20 cellular contexts compared by ENCODE assay signal in the genomic region with DNA sequence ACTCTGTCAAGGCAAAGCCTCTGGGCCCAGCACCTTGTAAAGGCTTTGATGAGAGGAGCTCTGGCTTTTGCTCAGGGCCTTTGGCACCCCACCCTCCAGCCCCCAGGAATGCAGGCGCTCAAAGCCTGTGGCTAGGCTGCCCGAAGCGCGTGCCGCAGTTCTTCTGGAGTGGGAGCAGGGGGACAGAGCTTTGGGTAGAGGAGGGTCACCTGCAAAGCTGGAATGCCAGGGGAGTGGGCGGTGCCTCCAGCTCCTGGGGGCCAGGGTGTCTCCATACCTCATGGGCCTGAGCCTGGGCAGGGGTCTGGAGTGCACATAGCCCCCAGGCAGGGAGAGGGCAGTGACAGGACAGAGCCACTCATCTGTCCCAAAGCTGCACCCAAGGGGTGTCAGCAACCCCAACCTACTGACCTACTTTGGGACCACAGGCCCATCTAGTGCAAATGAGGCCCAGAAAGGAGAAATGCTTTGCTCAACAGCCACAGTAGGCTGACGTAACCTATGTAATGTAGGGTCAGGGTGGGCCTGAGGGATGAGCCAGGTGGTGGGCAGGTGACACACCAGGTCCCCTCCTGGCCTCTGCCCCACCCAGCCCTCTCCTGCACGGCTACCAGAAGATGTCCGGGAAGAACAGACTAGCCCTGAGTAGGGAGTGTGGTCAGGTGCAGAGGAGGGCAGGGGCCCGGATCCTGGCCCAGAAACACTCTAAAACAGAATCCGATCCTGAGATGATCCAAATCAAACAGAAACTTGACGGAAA. TPM values are rescaled to one million over a fixed set of nuclear protein-coding genes. Genes with fewer than 3 reads are reported as not detected.
DNase-seq lines count a peak whose midpoint lies in the region; ATAC-seq and TF ChIP-seq lines count a peak whose summit lies in the region.
"Had no signal": no experiment of that assay in that cellular context is flagged by ENCODE, and none has a peak within 500 bp of the region (broad histone marks: within the 10 kb centered on the region; RNA-seq: fewer than 3 reads in every experiment).

No MANE protein-coding gene starts in this region.

- H3K4me3 Mint-ChIP-seq in activated naive CD8-positive, alpha-beta T cell treated with anti-CD3 and anti-CD28 coated beads, Interleukin-2, amount 10 ng/mL, durations not matched to agents 7 days and 5 days: no peak overlapping the region
- H3K4me3 Mint-ChIP-seq in activated naive CD8-positive, alpha-beta T cell treated with anti-CD3 and anti-CD28 coated beads for 36 hours: no peak overlapping the region
- H3K4me3 Mint-ChIP-seq in type B pancreatic cell: no peak overlapping the region
- H3K4me3 Mint-ChIP-seq: activated T-cell treated with anti-CD3 and anti-CD28 coated beads, Interleukin-2, amount 50 U/mL, for 4 hours had no signal

- H3K27ac Mint-ChIP-seq in activated naive CD8-positive, alpha-beta T cell treated with anti-CD3 and anti-CD28 coated beads, Interleukin-2, amount 10 ng/mL, durations not matched to agents 7 days and 5 days: peak overlapping the region; percentile 30
- H3K27ac Mint-ChIP-seq in activated naive CD8-positive, alpha-beta T cell treated with anti-CD3 and anti-CD28 coated beads for 36 hours: no peak overlapping the region
- H3K27ac Mint-ChIP-seq in type B pancreatic cell: no peak overlapping the region

- peak overlapping the region; percentile 67; the same call in 1 of the 2 replicates for H3K27ac ChIP-seq in SK-N-MC
- H3K27ac ChIP-seq: right lobe of liver had no signal

- no peaks in the 10 kb centered on the region for H3K27me3 Mint-ChIP-seq in activated naive CD8-positive, alpha-beta T cell treated with anti-CD3 and anti-CD28 coated beads, Interleukin-2, amount 10 ng/mL, durations not matched to agents 7 days and 5 days
- no peaks in the 10 kb centered on the region for H3K27me3 Mint-ChIP-seq in activated naive CD8-positive, alpha-beta T cell treated with anti-CD3 and anti-CD28 coated beads for 36 hours
- H3K27me3 Mint-ChIP-seq in type B pancreatic cell: no peaks in the 10 kb centered on the region

- TF ChIP-seq CTCF in type B pancreatic cell (conservative IDR thresholded peaks at IDR 0.05): no peak

- H3K9ac ChIP-seq in SK-N-MC (ENCODE audit: insufficient read length) (no peak overlapping the region), iPS-15b (ENCODE audit: low read depth, low read length) (peak overlapping the region; percentile 47)

- peaks cover 3% of the 10 kb centered on the region for H3K36me3 Mint-ChIP-seq in activated naive CD8-positive, alpha-beta T cell treated with anti-CD3 and anti-CD28 coated beads, Interleukin-2, amount 10 ng/mL, durations not matched to agents 7 days and 5 days
- peaks cover 17% of the 10 kb centered on the region for H3K36me3 Mint-ChIP-seq in activated naive CD8-positive, alpha-beta T cell treated with anti-CD3 and anti-CD28 coated beads for 36 hours
- no peaks in the 10 kb centered on the region for H3K36me3 Mint-ChIP-seq in type B pancreatic cell

- no peak for DNase-seq in activated naive CD8-positive, alpha-beta T cell treated with anti-CD3 and anti-CD28 coated beads, Interleukin-2, amount 10 ng/mL, durations not matched to agents 7 days and 5 days
- no peak for DNase-seq in activated naive CD8-positive, alpha-beta T cell treated with anti-CD3 and anti-CD28 coated beads for 36 hours
- no peak for DNase-seq in SK-N-MC (ENCODE audit: low read depth, low spot score)
- DNase-seq in type B pancreatic cell (ENCODE audit: extremely low spot score, unreplicated experiment): peak; percentile 48
- no peak for DNase-seq in C1 segment of cervical spinal cord (lab: John Stamatoyannopoulos, UW)
- DNase-seq in CD1c-positive myeloid dendritic cell (ENCODE audit: extremely low spot score): no peak
- DNase-seq: activated CD4-positive, alpha-beta T cell treated with anti-CD3 and anti-CD28 coated beads for 4 hours; activated T-cell treated with anti-CD3 and anti-CD28 coated beads, Interleukin-2, amount 50 U/mL, for 4 hours; EL; HCEC 1CT; kidney glomerular epithelial cell; midbrain; NCI-H1694; NCI-H345; SIG-M5; stimulated activated CD4-positive, alpha-beta T cell treated with anti-CD3 and anti-CD28 coated beads, Interleukin-1b, Interleukin-23, amount 100 ng/mL, for 48 hours; T1000 had no signal

- peaks cover 11% of the 10 kb centered on the region for H3K4me1 ChIP-seq in iPS-15b (ENCODE audit: control insufficient read depth, insufficient read depth, low read length)

- H3K9me3 ChIP-seq in SK-N-MC (ENCODE audit: low read depth, low read length) (no peaks in the 10 kb centered on the region), iPS-15b (ENCODE audit: control insufficient read depth, insufficient read depth, low read length) (no peaks in the 10 kb centered on the region)
- H3K9me3 ChIP-seq: right lobe of liver had no signal

- H3K36me3 ChIP-seq in SK-N-MC (ENCODE audit: insufficient read depth, low read length) (peaks cover 7% of the 10 kb centered on the region; the same call in 1 of the 2 replicates), iPS-15b (ENCODE audit: control insufficient read depth, insufficient read depth, low read length) (peaks cover 6% of the 10 kb centered on the region)
- H3K36me3 ChIP-seq: right lobe of liver had no signal

- no peaks in the 10 kb centered on the region for H3K9me3 Mint-ChIP-seq in activated naive CD8-positive, alpha-beta T cell treated with anti-CD3 and anti-CD28 coated beads, Interleukin-2, amount 10 ng/mL, durations not matched to agents 7 days and 5 days
- no peaks in the 10 kb centered on the region for H3K9me3 Mint-ChIP-seq in activated naive CD8-positive, alpha-beta T cell treated with anti-CD3 and anti-CD28 coated beads for 36 hours
- no peaks in the 10 kb centered on the region for H3K9me3 Mint-ChIP-seq in type B pancreatic cell
- H3K9me3 Mint-ChIP-seq: activated T-cell treated with anti-CD3 and anti-CD28 coated beads, Interleukin-2, amount 50 U/mL, for 4 hours had no signal

- POLR2A ChIA-PET in activated naive CD8-positive, alpha-beta T cell treated with anti-CD3 and anti-CD28 coated beads, Interleukin-2, amount 10 ng/mL, durations not matched to agents 7 days and 5 days (lab: Charles Lee): interaction anchor here (1.0 kb wide), 1 partner anchor 21 kb away, joined by 3 read pairs; no protein-coding TSS in a partner anchor

- H3K27me3 ChIP-seq in iPS-15b (ENCODE audit: control insufficient read depth, insufficient read depth, low read length): no peaks in the 10 kb centered on the region
- H3K27me3 ChIP-seq: right lobe of liver had no signal

- no peak for ATAC-seq in activated naive CD8-positive, alpha-beta T cell treated with anti-CD3 and anti-CD28 coated beads, Interleukin-2, amount 10 ng/mL, durations not matched to agents 7 days and 5 days (ENCODE audit: low read depth)
- no peak for ATAC-seq in HG02571 (IDR thresholded peaks at IDR 0.05; ENCODE audit: unreplicated experiment)
- ATAC-seq: activated T-cell treated with anti-CD3 and anti-CD28 coated beads, Interleukin-2, amount 50 U/mL, for 4 hours; right lobe of liver had no signal

- peaks cover 25% of the 10 kb centered on the region for H3K4me1 Mint-ChIP-seq in activated naive CD8-positive, alpha-beta T cell treated with anti-CD3 and anti-CD28 coated beads, Interleukin-2, amount 10 ng/mL, durations not matched to agents 7 days and 5 days
- H3K4me1 Mint-ChIP-seq in activated naive CD8-positive, alpha-beta T cell treated with anti-CD3 and anti-CD28 coated beads for 36 hours: peaks cover 13% of the 10 kb centered on the region
- H3K4me1 Mint-ChIP-seq in type B pancreatic cell (ENCODE audit: unreplicated experiment): peaks cover 18% of the 10 kb centered on the region

- H3K4me3 ChIP-seq in SK-N-MC (no peak overlapping the region), iPS-15b (ENCODE audit: low read depth, low read length) (no peak overlapping the region)
- H3K4me3 ChIP-seq: right lobe of liver had no signal

RNA-seq across cellular contexts. Expression of a gene that starts 2.2 kb away (rescaled TPM):
- total RNA-seq in activated naive CD8-positive, alpha-beta T cell treated with anti-CD3 and anti-CD28 coated beads, Interleukin-2, amount 10 ng/mL, durations not matched to agents 7 days and 5 days: 10 to 100 TPM; 10.3 to 12.2 TPM
- total RNA-seq in activated naive CD8-positive, alpha-beta T cell treated with anti-CD3 and anti-CD28 coated beads for 36 hours: 1 to 10 TPM; 5.4 to 7.4 TPM
- total RNA-seq in type B pancreatic cell (ENCODE audit: low replicate concordance): 8.9 and 9.4 TPM in 2 replicates

RNA-seq across cellular contexts. Expression of a gene that starts 22.2 kb away (rescaled TPM):
- total RNA-seq in activated naive CD8-positive, alpha-beta T cell treated with anti-CD3 and anti-CD28 coated beads, Interleukin-2, amount 10 ng/mL, durations not matched to agents 7 days and 5 days: 10 to 100 TPM; 38.4 to 42.1 TPM
- total RNA-seq in activated naive CD8-positive, alpha-beta T cell treated with anti-CD3 and anti-CD28 coated beads for 36 hours: 10 to 100 TPM; 67.7 to 72.0 TPM
- 29.5 and 43.0 TPM in 2 replicates for total RNA-seq in type B pancreatic cell (ENCODE audit: low replicate concordance)
